1 cellular context compared by ENCODE assay signal in genomic region chr17:17510456-17511292, GRCh38.
TF ChIP-seq lines count a peak whose summit lies in the region.

No MANE protein-coding gene starts in this region.

TF ChIP-seq in GM23338, 12 proteins besides CTCF, POLR2A, EP300 and RAD21:
- TF ChIP-seq REST (IDR thresholded peaks at IDR 0.05; ENCODE audit: unreplicated experiment) (no peak), ZNF462 (CRISPR knock-in tag; IDR thresholded peaks at IDR 0.05) (no peak), EZH2phosphoT487 (IDR thresholded peaks at IDR 0.05; ENCODE audit: unreplicated experiment) (no peak), JUNB (IDR thresholded peaks at IDR 0.05; ENCODE audit: unreplicated experiment) (no peak), ZNF114 (CRISPR knock-in tag; IDR thresholded peaks at IDR 0.05) (no peak), POLR2AphosphoS5 (IDR thresholded peaks at IDR 0.05; ENCODE audit: low read depth) (no peak), STAT1 (IDR thresholded peaks at IDR 0.05; ENCODE audit: unreplicated experiment) (no peak), ZNF331 (CRISPR knock-in tag; IDR thresholded peaks at IDR 0.05; ENCODE audit: low read depth) (no peak), CREB1 (CRISPR knock-in tag; IDR thresholded peaks at IDR 0.05; ENCODE audit: low read depth) (no peak), NANOG (IDR thresholded peaks at IDR 0.05; ENCODE audit: borderline replicate concordance) (no peak), EZH2 (IDR thresholded peaks at IDR 0.05; ENCODE audit: low read depth, unreplicated experiment) (no peak)
- TF ChIP-seq, protein P1, sequence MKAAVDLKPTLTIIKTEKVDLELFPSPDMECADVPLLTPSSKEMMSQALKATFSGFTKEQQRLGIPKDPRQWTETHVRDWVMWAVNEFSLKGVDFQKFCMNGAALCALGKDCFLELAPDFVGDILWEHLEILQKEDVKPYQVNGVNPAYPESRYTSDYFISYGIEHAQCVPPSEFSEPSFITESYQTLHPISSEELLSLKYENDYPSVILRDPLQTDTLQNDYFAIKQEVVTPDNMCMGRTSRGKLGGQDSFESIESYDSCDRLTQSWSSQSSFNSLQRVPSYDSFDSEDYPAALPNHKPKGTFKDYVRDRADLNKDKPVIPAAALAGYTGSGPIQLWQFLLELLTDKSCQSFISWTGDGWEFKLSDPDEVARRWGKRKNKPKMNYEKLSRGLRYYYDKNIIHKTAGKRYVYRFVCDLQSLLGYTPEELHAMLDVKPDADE (IDR thresholded peaks at IDR 0.05): no peak
